In genomic region chr9:127285957-127286356, GRCh38 we compare ENCODE assay signal across 18 cellular contexts.
"Had no signal": no experiment of that assay in that cellular context is flagged by ENCODE, and none has a peak within 500 bp of the region (broad histone marks: within the 10 kb centered on the region; RNA-seq: fewer than 3 reads in every experiment).

No MANE protein-coding gene starts in this region.

- H3K27me3 ChIP-seq: colonic mucosa, heart right ventricle, left lung, right atrium auricular region, suprapubic skin, thyroid gland, upper lobe of right lung, vagina had no signal

- H3K27ac ChIP-seq: colonic mucosa, heart right ventricle, left lung, lower lobe of right lung, right atrium auricular region, suprapubic skin, thyroid gland, upper lobe of right lung, vagina had no signal

- H3K4me3 ChIP-seq: colonic mucosa, heart right ventricle, left lung, lower lobe of right lung, right atrium auricular region, suprapubic skin, thyroid gland, upper lobe of right lung, vagina had no signal

- DNase-seq: cerebellar nuclear complex; colonic mucosa; dermis blood vessel endothelial cell; heart right ventricle; hypothalamus; left lung; lower lobe of right lung; midbrain; occipital lobe; small intestine; stimulated activated CD4-positive, alpha-beta T cell treated with anti-CD3 and anti-CD28 coated beads, Interleukin-12 subunit alpha, Interleukin-12 subunit beta, amount 100 ng/mL, for 4 hours; stimulated activated naive CD4-positive, alpha-beta T cell treated with Interleukin-2 at 50 U/mL for 16 hours; thyroid gland; upper lobe of right lung had no signal

- H3K36me3 ChIP-seq: colonic mucosa, heart right ventricle, lower lobe of right lung, right atrium auricular region, suprapubic skin, thyroid gland, upper lobe of right lung, vagina had no signal

- H3K4me1 ChIP-seq: colonic mucosa, left lung, lower lobe of right lung, upper lobe of right lung, vagina had no signal

- ATAC-seq: heart right ventricle; left lung; lower lobe of right lung; natural killer cell treated with Interleukin-12 subunit alpha and Interleukin-12 subunit beta and Interleukin-15 and Interleukin-18, amount 100 ng/mL, for 72 hours; upper lobe of right lung had no signal

- H3K9me3 ChIP-seq: colonic mucosa, heart right ventricle, left lung, lower lobe of right lung, right atrium auricular region, suprapubic skin, thyroid gland, upper lobe of right lung, vagina had no signal
